ENCODE assay signal across 22 cellular contexts in the genomic region with DNA sequence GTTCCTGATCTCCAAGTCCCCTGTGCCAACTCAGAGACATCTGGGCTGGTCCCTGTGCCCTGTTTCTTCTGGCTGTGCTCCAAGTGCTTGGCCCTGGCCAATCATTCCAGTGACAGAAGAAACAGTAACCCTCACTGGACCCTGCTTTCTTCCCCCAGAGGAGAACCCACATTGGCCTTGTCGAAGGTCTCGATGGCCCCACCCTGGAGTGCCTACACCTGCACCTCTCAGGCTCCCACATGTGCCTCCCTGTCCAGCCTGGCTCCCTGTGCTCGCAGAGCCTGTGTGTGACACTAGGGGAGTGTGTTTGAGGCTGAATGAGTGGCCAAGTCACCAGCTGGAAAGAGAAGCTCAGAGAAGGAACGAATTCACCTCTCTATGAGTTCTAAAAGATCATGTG. TPM values are rescaled to one million over a fixed set of nuclear protein-coding genes. Genes with fewer than 3 reads are reported as not detected.
"Had no signal": no experiment of that assay in that cellular context is flagged by ENCODE, and none has a peak within 500 bp of the region (broad histone marks: within the 10 kb centered on the region; RNA-seq: fewer than 3 reads in every experiment).

No MANE protein-coding gene starts in this region.

- H3K36me3 ChIP-seq: left ventricle myocardium inferior, right lobe of liver, stomach, uterus had no signal

- DNase-seq: activated CD4-positive, alpha-beta T cell treated with anti-CD3 and anti-CD28 coated beads, Interleukin-2, amount 10 ng/mL, durations not matched to agents 24 days and 14 days; activated CD8-positive, alpha-beta T cell treated with anti-CD3 and anti-CD28 coated beads, Interleukin-2, amount 10 ng/mL, durations not matched to agents 7 days and 5 days; activated gamma-delta T cell treated with Interleukin-2 at 50 U/mL for 16 hours; amniotic stem cell; body of pancreas; cortex of kidney; effector CD8-positive, alpha-beta T cell; islet precursor cell; left ventricle myocardium inferior; mesenchymal stem cell; nephron progenitor cell; right lobe of liver; stomach; SW 1271; uterus had no signal

- H3K9me3 ChIP-seq: body of pancreas, left ventricle myocardium inferior, right lobe of liver, stomach, uterus had no signal

- H3K36me3 Mint-ChIP-seq: activated naive CD8-positive, alpha-beta T cell; WTC11 had no signal

- H3K4me3 Mint-ChIP-seq: activated CD4-positive, alpha-beta T cell treated with anti-CD3 and anti-CD28 coated beads, Interleukin-2, amount 10 ng/mL, durations not matched to agents 24 days and 14 days; activated CD8-positive, alpha-beta T cell treated with anti-CD3 and anti-CD28 coated beads, Interleukin-2, amount 10 ng/mL, durations not matched to agents 7 days and 5 days; activated naive CD8-positive, alpha-beta T cell; central memory CD8-positive, alpha-beta T cell; nephron progenitor cell; WTC11 had no signal

- H3K9me3 Mint-ChIP-seq: activated CD4-positive, alpha-beta T cell treated with anti-CD3 and anti-CD28 coated beads, Interleukin-2, amount 10 ng/mL, durations not matched to agents 24 days and 14 days; central memory CD8-positive, alpha-beta T cell; WTC11 had no signal

- H3K27ac Mint-ChIP-seq: activated CD4-positive, alpha-beta T cell treated with anti-CD3 and anti-CD28 coated beads, Interleukin-2, amount 10 ng/mL, durations not matched to agents 24 days and 14 days; activated naive CD8-positive, alpha-beta T cell; nephron progenitor cell; WTC11 had no signal

- ATAC-seq: activated CD8-positive, alpha-beta T cell treated with anti-CD3 and anti-CD28 coated beads, Interleukin-2, amount 10 ng/mL, durations not matched to agents 7 days and 5 days; body of pancreas; right lobe of liver had no signal

- H3K27me3 Mint-ChIP-seq: activated CD4-positive, alpha-beta T cell treated with anti-CD3 and anti-CD28 coated beads, Interleukin-2, amount 10 ng/mL, durations not matched to agents 24 days and 14 days; activated naive CD8-positive, alpha-beta T cell had no signal

- H3K27me3 ChIP-seq: body of pancreas had no signal

- H3K27ac ChIP-seq: body of pancreas, hepatocyte, left ventricle myocardium inferior, right lobe of liver, stomach, uterus had no signal

- H3K4me1 ChIP-seq: body of pancreas, right lobe of liver, uterus had no signal

- H3K4me3 ChIP-seq: body of pancreas, hepatocyte, left ventricle myocardium inferior, right lobe of liver, smooth muscle cell, stomach, uterus had no signal

- H3K4me1 Mint-ChIP-seq: central memory CD8-positive, alpha-beta T cell had no signal

RNA-seq across cellular contexts. Expression of a gene that starts 5.9 kb away (rescaled TPM):
- total RNA-seq: body of pancreas, osteocyte, pulmonary artery endothelial cell, smooth muscle cell had no signal
- polyA plus RNA-seq: hepatocyte, smooth muscle cell had no signal
